12 cellular contexts compared by ENCODE assay signal in genomic region chr4:81905966-81906365, GRCh38.
DNase-seq lines count a peak whose midpoint lies in the region; ATAC-seq and TF ChIP-seq lines count a peak whose summit lies in the region.
"Had no signal": no experiment of that assay in that cellular context is flagged by ENCODE, and none has a peak within 500 bp of the region (broad histone marks: within the 10 kb centered on the region; RNA-seq: fewer than 3 reads in every experiment).

No MANE protein-coding gene starts in this region.

- H3K36me3 ChIP-seq in smooth muscle cell (ENCODE audit: low read depth), result no peaks in the 10 kb centered on the region
- H3K36me3 ChIP-seq: breast epithelium had no signal

- no peak for TF ChIP-seq CTCF in activated CD8-positive, alpha-beta T cell treated with anti-CD3 and anti-CD28 coated beads for 36 hours (IDR thresholded peaks at IDR 0.05)
- TF ChIP-seq CTCF in smooth muscle cell (IDR thresholded peaks at IDR 0.05; ENCODE audit: borderline replicate concordance, insufficient read depth, poor library complexity, severe bottlenecking) (no peak), glutamatergic neuron (IDR thresholded peaks at IDR 0.05; ENCODE audit: partially characterized antibody, unreplicated experiment) (no peak)

- no peaks in the 10 kb centered on the region for H3K4me1 ChIP-seq in smooth muscle cell (ENCODE audit: low read depth)
- H3K4me1 ChIP-seq: A549, breast epithelium had no signal

- H3K36me3 Mint-ChIP-seq in activated CD8-positive, alpha-beta T cell treated with anti-CD3 and anti-CD28 coated beads for 36 hours (ENCODE audit: low read depth), result no peaks in the 10 kb centered on the region
- H3K36me3 Mint-ChIP-seq in activated CD8-positive, alpha-beta T cell treated with anti-CD3 and anti-CD28 coated beads, Interleukin-2, amount 10 ng/mL, durations not matched to agents 7 days and 5 days (ENCODE audit: low read depth), result no peaks in the 10 kb centered on the region
- no peaks in the 10 kb centered on the region for H3K36me3 Mint-ChIP-seq in glutamatergic neuron (ENCODE audit: unreplicated experiment)

- DNase-seq in activated CD8-positive, alpha-beta T cell treated with anti-CD3 and anti-CD28 coated beads for 36 hours, result no peak
- no peak for DNase-seq in activated CD8-positive, alpha-beta T cell treated with anti-CD3 and anti-CD28 coated beads, Interleukin-2, amount 10 ng/mL, durations not matched to agents 7 days and 5 days
- DNase-seq in smooth muscle cell (lab: John Stamatoyannopoulos, UW; ENCODE audit: unreplicated experiment), result no peak
- no peak for DNase-seq in glutamatergic neuron
- no peak for DNase-seq in HCEC 1CT
- DNase-seq in stimulated activated CD4-positive, alpha-beta T cell treated with anti-CD3 and anti-CD28 coated beads, Interleukin-15, amount 100 ng/mL, for 24 hours, result no peak
- DNase-seq: activated CD4-positive, alpha-beta T cell treated with anti-CD3 and anti-CD28 coated beads, Interleukin-2, amount 10 ng/mL, durations not matched to agents 7 days and 5 days; OCI-M1 had no signal

- H3K4me3 ChIP-seq in smooth muscle cell, result no peak overlapping the region
- H3K4me3 ChIP-seq: A549, breast epithelium had no signal

- H4K20me1 ChIP-seq in smooth muscle cell (ENCODE audit: low read depth), result no peaks in the 10 kb centered on the region

- H3K27ac Mint-ChIP-seq in activated CD8-positive, alpha-beta T cell treated with anti-CD3 and anti-CD28 coated beads for 36 hours, result no peak overlapping the region
- H3K27ac Mint-ChIP-seq in activated CD8-positive, alpha-beta T cell treated with anti-CD3 and anti-CD28 coated beads, Interleukin-2, amount 10 ng/mL, durations not matched to agents 7 days and 5 days, result no peak overlapping the region
- no peak overlapping the region for H3K27ac Mint-ChIP-seq in glutamatergic neuron (ENCODE audit: unreplicated experiment)
- H3K27ac Mint-ChIP-seq: activated CD4-positive, alpha-beta T cell treated with anti-CD3 and anti-CD28 coated beads, Interleukin-2, amount 10 ng/mL, durations not matched to agents 7 days and 5 days had no signal

- no peak overlapping the region for H3K9ac ChIP-seq in smooth muscle cell (ENCODE audit: low read depth)

- no peaks in the 10 kb centered on the region for H3F3A ChIP-seq in smooth muscle cell (ENCODE audit: low read depth)

- WGBS in smooth muscle cell (ENCODE audit: low lambda C conversion rate), result 11% methylated on average over 2 of the region's 2 CpGs

- no peaks in the 10 kb centered on the region for H3K9me3 ChIP-seq in smooth muscle cell (replicated peaks; ENCODE audit: low read depth)
- H3K9me3 ChIP-seq: A549, breast epithelium had no signal

- H3K27me3 ChIP-seq in smooth muscle cell (ENCODE audit: low read depth), result no peaks in the 10 kb centered on the region
- H3K27me3 ChIP-seq: breast epithelium had no signal

- H3K9me3 Mint-ChIP-seq in activated CD8-positive, alpha-beta T cell treated with anti-CD3 and anti-CD28 coated beads for 36 hours, result no peaks in the 10 kb centered on the region
- no peaks in the 10 kb centered on the region for H3K9me3 Mint-ChIP-seq in activated CD8-positive, alpha-beta T cell treated with anti-CD3 and anti-CD28 coated beads, Interleukin-2, amount 10 ng/mL, durations not matched to agents 7 days and 5 days (ENCODE audit: insufficient read depth)
- peaks cover 2% of the 10 kb centered on the region for H3K9me3 Mint-ChIP-seq in glutamatergic neuron (ENCODE audit: unreplicated experiment)

- intact Hi-C loops in activated CD8-positive, alpha-beta T cell treated with anti-CD3 and anti-CD28 coated beads for 36 hours (cut with micrococcal nuclease), result no loop called here

- H3K79me2 ChIP-seq in smooth muscle cell (ENCODE audit: low read depth), result no peaks in the 10 kb centered on the region

- H3K4me2 ChIP-seq in smooth muscle cell, result no peak overlapping the region
- H3K4me2 ChIP-seq: A549 had no signal

- H3K27me3 Mint-ChIP-seq in activated CD8-positive, alpha-beta T cell treated with anti-CD3 and anti-CD28 coated beads for 36 hours, result peaks cover 6% of the 10 kb centered on the region
- peaks cover 3% of the 10 kb centered on the region for H3K27me3 Mint-ChIP-seq in activated CD8-positive, alpha-beta T cell treated with anti-CD3 and anti-CD28 coated beads, Interleukin-2, amount 10 ng/mL, durations not matched to agents 7 days and 5 days (ENCODE audit: low read depth)
- peaks cover 8% of the 10 kb centered on the region for H3K27me3 Mint-ChIP-seq in glutamatergic neuron (ENCODE audit: unreplicated experiment)

- CTCF ChIA-PET in activated CD8-positive, alpha-beta T cell treated with anti-CD3 and anti-CD28 coated beads for 36 hours (lab: Charles Lee), result interaction anchor here (3.1 kb wide), 1 partner anchor 8 kb away, joined by 25 read pairs; no protein-coding TSS in a partner anchor
- CTCF ChIA-PET in activated CD8-positive, alpha-beta T cell treated with anti-CD3 and anti-CD28 coated beads, Interleukin-2, amount 10 ng/mL, durations not matched to agents 7 days and 5 days (lab: Charles Lee), result interaction anchor here (1.2 kb wide), 1 partner anchor 363 kb away, joined by 5 read pairs; no protein-coding TSS in a partner anchor

- no peak overlapping the region for H3K4me3 Mint-ChIP-seq in activated CD8-positive, alpha-beta T cell treated with anti-CD3 and anti-CD28 coated beads for 36 hours
- no peak overlapping the region for H3K4me3 Mint-ChIP-seq in activated CD8-positive, alpha-beta T cell treated with anti-CD3 and anti-CD28 coated beads, Interleukin-2, amount 10 ng/mL, durations not matched to agents 7 days and 5 days
- no peak overlapping the region for H3K4me3 Mint-ChIP-seq in glutamatergic neuron (ENCODE audit: unreplicated experiment)
- H3K4me3 Mint-ChIP-seq: activated CD4-positive, alpha-beta T cell treated with anti-CD3 and anti-CD28 coated beads, Interleukin-2, amount 10 ng/mL, durations not matched to agents 7 days and 5 days had no signal

- ATAC-seq in activated CD8-positive, alpha-beta T cell treated with anti-CD3 and anti-CD28 coated beads for 36 hours, result peak; percentile 39
- no peak for ATAC-seq in activated CD8-positive, alpha-beta T cell treated with anti-CD3 and anti-CD28 coated beads, Interleukin-2, amount 10 ng/mL, durations not matched to agents 7 days and 5 days
- peak; percentile 99 for ATAC-seq in GM21825 (IDR thresholded peaks at IDR 0.05; ENCODE audit: unreplicated experiment)
- peak; percentile 97 for ATAC-seq in HG03460 (IDR thresholded peaks at IDR 0.05; ENCODE audit: unreplicated experiment)
- ATAC-seq: A549 had no signal

- H2AFZ ChIP-seq in smooth muscle cell (ENCODE audit: low read depth), result peak overlapping the region; percentile 23

- peak overlapping the region; percentile 13 for H3K27ac ChIP-seq in smooth muscle cell (ENCODE audit: low read depth)
- H3K27ac ChIP-seq: A549, breast epithelium had no signal

- H3K4me1 Mint-ChIP-seq in activated CD8-positive, alpha-beta T cell treated with anti-CD3 and anti-CD28 coated beads for 36 hours (ENCODE audit: low read depth), result no peaks in the 10 kb centered on the region
- peaks cover 7% of the 10 kb centered on the region for H3K4me1 Mint-ChIP-seq in activated CD8-positive, alpha-beta T cell treated with anti-CD3 and anti-CD28 coated beads, Interleukin-2, amount 10 ng/mL, durations not matched to agents 7 days and 5 days (ENCODE audit: low read depth)
- H3K4me1 Mint-ChIP-seq in glutamatergic neuron (ENCODE audit: low read depth, unreplicated experiment), result peaks cover 24% of the 10 kb centered on the region

- POLR2A ChIA-PET in activated CD8-positive, alpha-beta T cell treated with anti-CD3 and anti-CD28 coated beads for 36 hours (lab: Charles Lee), result no interaction called here
- POLR2A ChIA-PET in activated CD8-positive, alpha-beta T cell treated with anti-CD3 and anti-CD28 coated beads, Interleukin-2, amount 10 ng/mL, durations not matched to agents 7 days and 5 days (lab: Charles Lee), result no interaction called here
